ENCODE assay signal across 26 cellular contexts in the genomic region with DNA sequence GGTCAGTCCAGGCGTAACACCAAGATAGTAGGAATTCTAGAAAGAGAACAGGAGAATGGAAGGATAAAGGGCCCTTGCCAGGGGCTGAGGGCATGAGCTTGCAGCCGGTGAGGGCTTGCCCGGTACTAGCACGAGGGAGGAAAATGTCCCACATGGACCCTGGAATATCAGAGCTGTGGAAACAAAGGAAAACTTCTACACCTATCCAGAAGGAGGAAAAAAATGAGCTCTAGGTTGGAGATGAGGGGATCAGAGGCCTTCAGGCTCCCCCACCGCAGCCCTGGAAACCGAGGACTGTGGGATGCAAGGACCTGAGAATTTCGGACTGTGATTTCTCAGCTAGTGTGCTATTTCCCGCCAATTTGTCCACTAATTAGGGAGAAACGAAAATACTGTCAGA. TPM values are rescaled to one million over a fixed set of nuclear protein-coding genes. Genes with fewer than 3 reads are reported as not detected.
"Had no signal": no experiment of that assay in that cellular context is flagged by ENCODE, and none has a peak within 500 bp of the region (broad histone marks: within the 10 kb centered on the region; RNA-seq: fewer than 3 reads in every experiment).

No MANE protein-coding gene starts in this region.

- FAIRE-seq: HTR-8/SVneo had no signal

- H3K27me3 ChIP-seq: Peyer's patch had no signal

- H3K27ac ChIP-seq: HL-60, PC-9, Peyer's patch, SJSA1, SK-N-MC had no signal

- H3K4me1 ChIP-seq: Peyer's patch, SJSA1 had no signal

- H3K4me3 ChIP-seq: PC-9, Peyer's patch, SJSA1, SK-N-MC had no signal

- H3K9me3 ChIP-seq: Peyer's patch, SJSA1 had no signal

- H3K36me3 ChIP-seq: Peyer's patch, SJSA1 had no signal

- DNase-seq: KBM-7; MV-4-11; NCI-H1048; NCI-H1105; NCI-H1417; NCI-H1436 treated with DMSO at 0.1 percent for 48 hours; NCI-H1694; NCI-H187 treated with DMSO at 0.1 percent for 48 hours; NCI-H2029 treated with DMSO at 0.1 percent for 48 hours; NCI-H2171 treated with DMSO at 0.1 percent for 48 hours; NCI-H345; NCI-H446 treated with DMSO at 0.1 percent for 48 hours; NCI-H510A treated with DMSO at 0.1 percent for 48 hours; NCI-H526; NCI-H774; NK-92 treated with Interleukin-12 subunit alpha and Interleukin-12 subunit beta, amount 100 ng/mL, for 24 hours; OCI-M1; PC-9; SIG-M5 had no signal

RNA-seq across cellular contexts. Expression of a gene that starts 22.1 kb away (rescaled TPM):
- total RNA-seq: LHCN-M2, MCF 10A, PC-9, SJSA1 had no signal
